In the genomic region with DNA sequence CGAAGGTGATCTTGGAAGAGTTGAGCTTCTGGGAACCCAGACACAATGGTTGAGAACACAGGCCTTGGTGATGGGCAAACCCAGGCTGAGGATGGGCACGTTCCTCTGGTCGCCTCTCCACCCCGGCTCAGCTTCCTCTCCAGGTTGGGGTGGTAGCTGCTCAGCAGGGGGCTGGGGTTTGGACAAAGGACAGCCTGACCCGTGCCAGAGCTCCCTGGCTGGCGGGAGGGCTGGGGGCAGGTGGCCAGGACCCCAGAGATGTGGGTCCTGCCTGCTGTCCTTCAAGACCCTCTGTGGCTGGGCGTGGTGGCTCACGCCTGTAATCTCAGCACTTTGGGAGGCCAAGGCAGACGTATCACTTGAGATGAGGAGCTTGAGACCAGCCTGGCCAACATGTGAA, we compare ENCODE assay signal across 13 cellular contexts. TPM values are rescaled to one million over a fixed set of nuclear protein-coding genes. Genes with fewer than 3 reads are reported as not detected.
DNase-seq lines count a peak whose midpoint lies in the region; ATAC-seq and TF ChIP-seq lines count a peak whose summit lies in the region.
"Had no signal": no experiment of that assay in that cellular context is flagged by ENCODE, and none has a peak within 500 bp of the region (broad histone marks: within the 10 kb centered on the region; RNA-seq: fewer than 3 reads in every experiment).

No MANE protein-coding gene starts in this region.

- H3K4me3 ChIP-seq in adrenal gland: no peak overlapping the region
- no peak overlapping the region for H3K4me3 ChIP-seq in esophagus muscularis mucosa
- H3K4me3 ChIP-seq in rectal smooth muscle tissue (ENCODE audit: low read length): no peak overlapping the region
- H3K4me3 ChIP-seq: MG63 had no signal

- H3K9ac ChIP-seq in rectal smooth muscle tissue (ENCODE audit: low read length): no peak overlapping the region

- intact Hi-C loops in adrenal gland (cut with DNase I): no loop called here
- intact Hi-C loops in esophagus muscularis mucosa (cut with DNase I): no loop called here

- H3K4me1 Mint-ChIP-seq in type B pancreatic cell (ENCODE audit: unreplicated experiment): peaks cover 29% of the 10 kb centered on the region

- no peaks in the 10 kb centered on the region for H3K9me3 Mint-ChIP-seq in type B pancreatic cell

- no peak overlapping the region for H3K27ac Mint-ChIP-seq in type B pancreatic cell

- H3K9me3 ChIP-seq in adrenal gland (replicated peaks in 1 of 3) (no peaks in the 10 kb centered on the region), esophagus muscularis mucosa (no peaks in the 10 kb centered on the region)
- H3K9me3 ChIP-seq: MG63 had no signal

- no peak for TF ChIP-seq POLR2A in adrenal gland (IDR thresholded peaks at IDR 0.05)
- TF ChIP-seq POLR2A in esophagus muscularis mucosa (IDR thresholded peaks at IDR 0.05; ENCODE audit: low read depth): no peak

- TF ChIP-seq EP300 in esophagus muscularis mucosa (IDR thresholded peaks at IDR 0.05): no peak

- H3K36me3 ChIP-seq in adrenal gland (replicated peaks in 1 of 2): no peaks in the 10 kb centered on the region
- H3K36me3 ChIP-seq in esophagus muscularis mucosa: peaks cover 0 to 6% (median 0%) of the 10 kb centered on the region in 4 donors
- H3K36me3 ChIP-seq in rectal smooth muscle tissue (ENCODE audit: control insufficient read depth, insufficient read depth, low read length): no peaks in the 10 kb centered on the region
- H3K36me3 ChIP-seq: MG63 had no signal

- H3K27ac ChIP-seq in C4-2B (peak overlapping the region; percentile 7; the same call in 1 of the 2 replicates), adrenal gland (peak overlapping the region in 4 of 5 donors; percentile 8 to 84 (median 68)), esophagus muscularis mucosa (replicated peaks in 1 of 4) (peak overlapping the region; percentile 95 to 97 (median 96)), rectal smooth muscle tissue (ENCODE audit: low read depth, low read length) (peak overlapping the region; percentile 84)

- no peaks in the 10 kb centered on the region for H3K27me3 Mint-ChIP-seq in type B pancreatic cell

- DNase-seq in adrenal gland: no peak
- no peak for DNase-seq in esophagus muscularis mucosa (ENCODE audit: extremely low spot score)
- DNase-seq in NCI-H1092 (lab: John Stamatoyannopoulos, UW): no peak
- DNase-seq in type B pancreatic cell (ENCODE audit: extremely low spot score, unreplicated experiment): no peak
- no peak for DNase-seq in stimulated activated CD4-positive, alpha-beta T cell treated with anti-CD3 and anti-CD28 coated beads, Interleukin-4, amount 100 ng/mL, for 1 hour
- DNase-seq: GOT3, MG63, NCI-H510A treated with DMSO at 0.1 percent for 48 hours, SHP77 treated with DMSO at 0.1 percent for 48 hours had no signal

- 83 to 95% (median 89%) methylated on average over 4 to 9 of the region's 9 CpGs for WGBS in adrenal gland, 4 donors
- 95% methylated on average over 4 of the region's 9 CpGs for WGBS in esophagus muscularis mucosa

- no peak overlapping the region for H3K4me3 Mint-ChIP-seq in type B pancreatic cell

- ATAC-seq in HG03095 (IDR thresholded peaks at IDR 0.05; ENCODE audit: unreplicated experiment): no peak
- ATAC-seq: HepG2 had no signal

- TF ChIP-seq CTCF in C4-2B (conservative IDR thresholded peaks at IDR 0.05): no peak
- TF ChIP-seq CTCF in adrenal gland (IDR thresholded peaks at IDR 0.05): no peak
- TF ChIP-seq CTCF in esophagus muscularis mucosa (IDR thresholded peaks at IDR 0.05): no peak
- no peak for TF ChIP-seq CTCF in type B pancreatic cell (conservative IDR thresholded peaks at IDR 0.05)

- H3K4me1 ChIP-seq in adrenal gland (replicated peaks in 1 of 2) (peaks cover 67 to 86% of the 10 kb centered on the region in 2 donors), esophagus muscularis mucosa (peaks cover 21 to 100% (median 99%) of the 10 kb centered on the region in 4 donors), rectal smooth muscle tissue (ENCODE audit: control insufficient read depth, insufficient read depth, low read length) (peaks cover 73% of the 10 kb centered on the region)

- H3K27me3 ChIP-seq in adrenal gland (no peaks in the 10 kb centered on the region), esophagus muscularis mucosa (no peaks in the 10 kb centered on the region), rectal smooth muscle tissue (ENCODE audit: control insufficient read depth, insufficient read depth, low read length) (no peaks in the 10 kb centered on the region)
- H3K27me3 ChIP-seq: MG63 had no signal

- H3K36me3 Mint-ChIP-seq in type B pancreatic cell: no peaks in the 10 kb centered on the region

RNA-seq across cellular contexts. Expression of a gene that starts 25.2 kb away (rescaled TPM):
- total RNA-seq in adrenal gland (10 to 100 TPM; 21.7 to 87.6 (median 44.5) TPM), esophagus muscularis mucosa (100 to 1,000 TPM; 100 to 206 (median 122) TPM), type B pancreatic cell (ENCODE audit: low replicate concordance) (22.2 and 32.8 TPM in 2 replicates)
- 10 to 100 TPM; 18.5 to 33.8 (median 21.8) TPM for polyA plus RNA-seq in adrenal gland

Comparison
In these comparisons a context has a peak if more than half of its experiments do, and no peak if none do; other contexts are left out.
1. H3K27ac ChIP-seq: peak in every context shown above with its lines; median percentile 96 in esophagus muscularis mucosa; 84 in rectal smooth muscle tissue; 68 in adrenal gland; 7 in C4-2B.